In genomic region chr14:76784266-76784874, GRCh38 we compare ENCODE assay signal across 15 cellular contexts. TPM values are rescaled to one million over a fixed set of nuclear protein-coding genes. Genes with fewer than 3 reads are reported as not detected.
DNase-seq lines count a peak whose midpoint lies in the region; ATAC-seq and TF ChIP-seq lines count a peak whose summit lies in the region.
"Had no signal": no experiment of that assay in that cellular context is flagged by ENCODE, and none has a peak within 500 bp of the region (broad histone marks: within the 10 kb centered on the region; RNA-seq: fewer than 3 reads in every experiment).

No MANE protein-coding gene starts in this region.

- H3K27ac Mint-ChIP-seq in activated naive CD8-positive, alpha-beta T cell treated with anti-CD3 and anti-CD28 coated beads, Interleukin-2, amount 10 ng/mL, durations not matched to agents 7 days and 5 days: peak overlapping the region; percentile 62
- no peak overlapping the region for H3K27ac Mint-ChIP-seq in activated naive CD8-positive, alpha-beta T cell treated with anti-CD3 and anti-CD28 coated beads for 36 hours
- H3K27ac Mint-ChIP-seq in activated T-helper 17 cell treated with anti-CD3 and anti-CD28 coated beads, Interleukin-2, amount 50 U/mL, for 72 hours: peak overlapping the region; percentile 58
- no peak overlapping the region for H3K27ac Mint-ChIP-seq in type B pancreatic cell

- peaks cover 4% of the 10 kb centered on the region for H3K36me3 Mint-ChIP-seq in activated naive CD8-positive, alpha-beta T cell treated with anti-CD3 and anti-CD28 coated beads, Interleukin-2, amount 10 ng/mL, durations not matched to agents 7 days and 5 days
- peaks cover 5% of the 10 kb centered on the region for H3K36me3 Mint-ChIP-seq in activated naive CD8-positive, alpha-beta T cell treated with anti-CD3 and anti-CD28 coated beads for 36 hours
- peaks cover 45% of the 10 kb centered on the region for H3K36me3 Mint-ChIP-seq in activated T-helper 17 cell treated with anti-CD3 and anti-CD28 coated beads, Interleukin-2, amount 50 U/mL, for 72 hours (ENCODE audit: low read depth)
- peaks cover 22% of the 10 kb centered on the region for H3K36me3 Mint-ChIP-seq in type B pancreatic cell

- peak overlapping the region; percentile 17 for H3K27ac ChIP-seq in layer of hippocampus (ENCODE audit: low read depth, low read length)
- peak overlapping the region; percentile 52 to 72 for H3K27ac ChIP-seq in tibial artery
- H3K27ac ChIP-seq: neutrophil had no signal

- intact Hi-C loops in tibial artery (cut with DNase I; ENCODE audit: low total_unique reads): loop anchor here (2.0 kb wide), 2 partner anchors 24 to 74 kb away; partner anchors contain the start of gene VASH1

- ATAC-seq in activated naive CD8-positive, alpha-beta T cell treated with anti-CD3 and anti-CD28 coated beads, Interleukin-2, amount 10 ng/mL, durations not matched to agents 7 days and 5 days (ENCODE audit: low read depth): peak; percentile 2
- ATAC-seq in activated T-helper 17 cell treated with anti-CD3 and anti-CD28 coated beads, Interleukin-2, amount 50 U/mL, for 72 hours (replicated peaks): no peak
- ATAC-seq in HG03135 (IDR thresholded peaks at IDR 0.05; ENCODE audit: unreplicated experiment): no peak

- H3K27me3 ChIP-seq in layer of hippocampus (ENCODE audit: control insufficient read depth, insufficient read depth, low read length) (no peaks in the 10 kb centered on the region), tibial artery (no peaks in the 10 kb centered on the region)
- H3K27me3 ChIP-seq: neutrophil had no signal

- peaks cover 9 to 57% (median 30%) of the 10 kb centered on the region in 3 donors for H3K36me3 ChIP-seq in tibial artery

- no peaks in the 10 kb centered on the region for H3K27me3 Mint-ChIP-seq in activated naive CD8-positive, alpha-beta T cell treated with anti-CD3 and anti-CD28 coated beads, Interleukin-2, amount 10 ng/mL, durations not matched to agents 7 days and 5 days
- no peaks in the 10 kb centered on the region for H3K27me3 Mint-ChIP-seq in activated naive CD8-positive, alpha-beta T cell treated with anti-CD3 and anti-CD28 coated beads for 36 hours
- no peaks in the 10 kb centered on the region for H3K27me3 Mint-ChIP-seq in activated T-helper 17 cell treated with anti-CD3 and anti-CD28 coated beads, Interleukin-2, amount 50 U/mL, for 72 hours
- H3K27me3 Mint-ChIP-seq in type B pancreatic cell: no peaks in the 10 kb centered on the region

- H3K9me3 Mint-ChIP-seq in activated naive CD8-positive, alpha-beta T cell treated with anti-CD3 and anti-CD28 coated beads, Interleukin-2, amount 10 ng/mL, durations not matched to agents 7 days and 5 days: no peaks in the 10 kb centered on the region
- no peaks in the 10 kb centered on the region for H3K9me3 Mint-ChIP-seq in activated naive CD8-positive, alpha-beta T cell treated with anti-CD3 and anti-CD28 coated beads for 36 hours
- no peaks in the 10 kb centered on the region for H3K9me3 Mint-ChIP-seq in activated T-helper 17 cell treated with anti-CD3 and anti-CD28 coated beads, Interleukin-2, amount 50 U/mL, for 72 hours
- no peaks in the 10 kb centered on the region for H3K9me3 Mint-ChIP-seq in type B pancreatic cell
- H3K9me3 Mint-ChIP-seq: mesothelial cell of epicardium had no signal

- POLR2A ChIA-PET in activated naive CD8-positive, alpha-beta T cell treated with anti-CD3 and anti-CD28 coated beads, Interleukin-2, amount 10 ng/mL, durations not matched to agents 7 days and 5 days (lab: Charles Lee): interaction anchor here (1.1 to 2.4 kb wide), 3 partner anchors 15 to 74 kb away, joined by 3 to 8 read pairs (median 5); no protein-coding TSS in a partner anchor

- TF ChIP-seq CTCF in tibial artery (IDR thresholded peaks at IDR 0.05): no peak
- TF ChIP-seq CTCF in type B pancreatic cell (conservative IDR thresholded peaks at IDR 0.05): no peak

- H3K4me3 ChIP-seq in tibial artery: no peak overlapping the region

- no peaks in the 10 kb centered on the region for H3K9me3 ChIP-seq in tibial artery
- H3K9me3 ChIP-seq: neutrophil had no signal

- H3K4me1 Mint-ChIP-seq in activated naive CD8-positive, alpha-beta T cell treated with anti-CD3 and anti-CD28 coated beads, Interleukin-2, amount 10 ng/mL, durations not matched to agents 7 days and 5 days: peaks cover 39% of the 10 kb centered on the region
- H3K4me1 Mint-ChIP-seq in activated naive CD8-positive, alpha-beta T cell treated with anti-CD3 and anti-CD28 coated beads for 36 hours: peaks cover 19% of the 10 kb centered on the region
- peaks cover 22% of the 10 kb centered on the region for H3K4me1 Mint-ChIP-seq in activated T-helper 17 cell treated with anti-CD3 and anti-CD28 coated beads, Interleukin-2, amount 50 U/mL, for 72 hours
- peaks cover 16% of the 10 kb centered on the region for H3K4me1 Mint-ChIP-seq in type B pancreatic cell (ENCODE audit: unreplicated experiment)

- DNase-seq in activated naive CD8-positive, alpha-beta T cell treated with anti-CD3 and anti-CD28 coated beads, Interleukin-2, amount 10 ng/mL, durations not matched to agents 7 days and 5 days: no peak
- no peak for DNase-seq in activated naive CD8-positive, alpha-beta T cell treated with anti-CD3 and anti-CD28 coated beads for 36 hours
- no peak for DNase-seq in tibial artery
- DNase-seq in epidermal melanocyte (ENCODE audit: insufficient read length, low spot score): no peak
- DNase-seq in type B pancreatic cell (ENCODE audit: extremely low spot score, unreplicated experiment): no peak
- DNase-seq: amniotic stem cell had no signal

- H3K4me3 Mint-ChIP-seq in activated naive CD8-positive, alpha-beta T cell treated with anti-CD3 and anti-CD28 coated beads, Interleukin-2, amount 10 ng/mL, durations not matched to agents 7 days and 5 days: no peak overlapping the region
- H3K4me3 Mint-ChIP-seq in activated naive CD8-positive, alpha-beta T cell treated with anti-CD3 and anti-CD28 coated beads for 36 hours: no peak overlapping the region
- H3K4me3 Mint-ChIP-seq in activated T-helper 17 cell treated with anti-CD3 and anti-CD28 coated beads, Interleukin-2, amount 50 U/mL, for 72 hours: peak overlapping the region; percentile 63
- H3K4me3 Mint-ChIP-seq in type B pancreatic cell: no peak overlapping the region
- H3K4me3 Mint-ChIP-seq: mesothelial cell of epicardium had no signal

- H3K4me1 ChIP-seq in tibial artery: peaks cover 0 to 57% (median 36%) of the 10 kb centered on the region in 4 donors

RNA-seq across cellular contexts. Expression of gene VASH1, which starts 23.1 kb away (rescaled TPM):
- total RNA-seq in activated naive CD8-positive, alpha-beta T cell treated with anti-CD3 and anti-CD28 coated beads, Interleukin-2, amount 10 ng/mL, durations not matched to agents 7 days and 5 days: 1 to 10 TPM; 7.0 to 9.0 TPM
- 1 to 10 TPM; 1.7 to 2.3 TPM for total RNA-seq in activated naive CD8-positive, alpha-beta T cell treated with anti-CD3 and anti-CD28 coated beads for 36 hours
- 1 to 10 TPM; 2.6 to 6.4 TPM for total RNA-seq in activated T-helper 17 cell treated with anti-CD3 and anti-CD28 coated beads, Interleukin-2, amount 50 U/mL, for 72 hours
- 4.3 and 28.8 TPM in 2 replicates for total RNA-seq in type B pancreatic cell (ENCODE audit: low replicate concordance)

RNA-seq across cellular contexts. Expression of gene ANGEL1, which starts 28.3 kb away (rescaled TPM):
- total RNA-seq in activated naive CD8-positive, alpha-beta T cell treated with anti-CD3 and anti-CD28 coated beads, Interleukin-2, amount 10 ng/mL, durations not matched to agents 7 days and 5 days: 10 to 100 TPM; 15.4 to 17.3 TPM
- total RNA-seq in activated naive CD8-positive, alpha-beta T cell treated with anti-CD3 and anti-CD28 coated beads for 36 hours: 10 to 100 TPM; 14.9 to 17.1 TPM
- total RNA-seq in activated T-helper 17 cell treated with anti-CD3 and anti-CD28 coated beads, Interleukin-2, amount 50 U/mL, for 72 hours: 10 to 100 TPM; 10.6 to 10.7 TPM
- 24.7 and 28.4 TPM in 2 replicates for total RNA-seq in type B pancreatic cell (ENCODE audit: low replicate concordance)

RNA-seq across cellular contexts. Expression of gene LRRC74A, which starts 41.8 kb away (rescaled TPM):
- total RNA-seq in activated naive CD8-positive, alpha-beta T cell treated with anti-CD3 and anti-CD28 coated beads, Interleukin-2, amount 10 ng/mL, durations not matched to agents 7 days and 5 days: not detected
- not detected for total RNA-seq in activated naive CD8-positive, alpha-beta T cell treated with anti-CD3 and anti-CD28 coated beads for 36 hours
- total RNA-seq in activated T-helper 17 cell treated with anti-CD3 and anti-CD28 coated beads, Interleukin-2, amount 50 U/mL, for 72 hours: not detected
- total RNA-seq in type B pancreatic cell (ENCODE audit: low replicate concordance): not detected in 2 replicates
- total RNA-seq: cerebellum, kidney epithelial cell, MCF 10A, mesothelial cell of epicardium, ureter had no signal

Comparison
In these comparisons a context has a peak if more than half of its experiments do, and no peak if none do; other contexts are left out.
1. H3K27ac Mint-ChIP-seq: peak in activated naive CD8-positive, alpha-beta T cell treated with anti-CD3 and anti-CD28 coated beads, Interleukin-2, amount 10 ng/mL, durations not matched to agents 7 days and 5 days (single experiment) and activated T-helper 17 cell treated with anti-CD3 and anti-CD28 coated beads, Interleukin-2, amount 50 U/mL, for 72 hours (single experiment); none in activated naive CD8-positive, alpha-beta T cell treated with anti-CD3 and anti-CD28 coated beads for 36 hours (single experiment) and type B pancreatic cell (single experiment).